Comparison of ENCODE assay signal across 9 cellular contexts in the genomic region with DNA sequence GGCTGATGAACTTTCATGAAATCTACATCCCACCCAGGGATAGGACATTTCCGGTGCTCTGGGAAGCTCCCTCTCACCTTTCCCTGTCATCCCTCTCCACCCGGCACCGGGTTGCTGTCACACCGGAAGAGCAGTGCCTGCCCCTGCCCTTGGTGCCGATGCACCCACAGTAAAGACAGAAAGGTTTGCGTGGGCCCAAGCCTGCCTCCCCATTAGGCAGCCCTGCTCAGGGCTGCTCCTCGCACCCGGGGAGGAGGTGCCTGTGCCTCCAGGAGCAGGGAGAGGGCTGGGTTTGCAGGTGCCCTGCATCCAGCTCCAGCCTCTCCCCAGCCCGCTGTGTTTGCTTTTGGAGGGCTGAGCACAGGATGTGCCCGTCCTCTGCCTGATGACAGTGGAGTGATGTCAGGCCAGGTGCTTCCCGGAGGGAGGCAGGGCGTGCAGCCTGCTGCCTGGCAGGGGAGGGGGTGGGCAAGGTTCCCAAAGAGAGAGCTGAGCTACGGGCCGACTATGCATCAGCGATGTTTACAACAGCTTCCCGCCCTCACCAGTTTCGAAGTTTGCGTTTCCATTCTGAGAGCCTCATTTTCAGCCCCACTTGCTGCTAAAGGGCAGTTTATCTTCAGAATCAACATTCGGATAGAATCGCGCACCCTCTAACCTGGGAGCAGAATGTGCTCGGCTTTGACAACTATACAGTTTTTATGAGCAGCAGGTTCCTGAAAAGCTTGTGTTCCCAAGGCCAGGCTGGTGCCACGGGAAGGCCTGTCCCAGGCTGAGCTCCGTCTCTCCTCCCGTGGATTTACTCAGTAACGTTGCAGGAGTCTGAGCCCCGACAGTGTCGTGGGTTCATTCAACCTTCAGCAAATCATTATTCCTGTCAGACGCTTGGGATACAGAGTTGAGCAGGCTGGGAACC.
DNase-seq lines count a peak whose midpoint lies in the region; ATAC-seq lines count a peak whose summit lies in the region.
"Had no signal": no experiment of that assay in that cellular context is flagged by ENCODE, and none has a peak within 500 bp of the region (broad histone marks: within the 10 kb centered on the region; RNA-seq: fewer than 3 reads in every experiment).

No MANE protein-coding gene starts in this region.

- H3K27ac ChIP-seq in angular gyrus (ENCODE audit: low read depth, low read length), result peak overlapping the region; percentile 15
- H3K27ac ChIP-seq: KMS-11 had no signal

- no peak overlapping the region for H3K4me3 Mint-ChIP-seq in immature natural killer cell

- peaks cover 0 to 8% (median 5%) of the 10 kb centered on the region in 3 donors for H3K27me3 Mint-ChIP-seq in immature natural killer cell (ENCODE audit: low read depth in 3 of 3)

- DNase-seq in DMS53 treated with DMSO at 0.1 percent for 48 hours (lab: John Stamatoyannopoulos, UW; ENCODE audit: unreplicated experiment) (peak; percentile 58), NCI-H69 (lab: John Stamatoyannopoulos, UW) (peak; percentile 94), mucosa of gallbladder (ENCODE audit: low spot score) (peak; percentile 35), NCI-H1694 treated with DMSO at 0.1 percent for 48 hours (lab: John Stamatoyannopoulos, UW) (no peak), immature natural killer cell (no peak), ureter (ENCODE audit: low spot score) (no peak)

- ATAC-seq in GM21786 (IDR thresholded peaks at IDR 0.05; ENCODE audit: unreplicated experiment), result no peak

- H3K27ac Mint-ChIP-seq in immature natural killer cell, result no peak overlapping the region

- no peaks in the 10 kb centered on the region for H3K4me1 Mint-ChIP-seq in immature natural killer cell

- no peaks in the 10 kb centered on the region for H3K9me3 Mint-ChIP-seq in immature natural killer cell

- no peaks in the 10 kb centered on the region for H3K36me3 Mint-ChIP-seq in immature natural killer cell

Comparison
In these comparisons a context has a peak if more than half of its experiments do, and no peak if none do; other contexts are left out.
1. DNase-seq: peak in DMS53 treated with DMSO at 0.1 percent for 48 hours (single experiment), NCI-H69 (single experiment) and mucosa of gallbladder (single experiment); none in NCI-H1694 treated with DMSO at 0.1 percent for 48 hours (single experiment), immature natural killer cell (0 of 3) and ureter (single experiment).